ENCODE assay signal across 6 cellular contexts in genomic region chr6:167514524-167514923, GRCh38.
"Had no signal": no experiment of that assay in that cellular context is flagged by ENCODE, and none has a peak within 500 bp of the region (broad histone marks: within the 10 kb centered on the region; RNA-seq: fewer than 3 reads in every experiment).

No MANE protein-coding gene starts in this region.

- FAIRE-seq: HTR-8/SVneo, K562 had no signal

- H3K4me3 ChIP-seq: K562 had no signal

- DNase-seq: IMR-90, KBM-7, KG1 had no signal

- H3K27ac ChIP-seq: HL-60 had no signal

- ATAC-seq: K562 had no signal
